In the genomic region with DNA sequence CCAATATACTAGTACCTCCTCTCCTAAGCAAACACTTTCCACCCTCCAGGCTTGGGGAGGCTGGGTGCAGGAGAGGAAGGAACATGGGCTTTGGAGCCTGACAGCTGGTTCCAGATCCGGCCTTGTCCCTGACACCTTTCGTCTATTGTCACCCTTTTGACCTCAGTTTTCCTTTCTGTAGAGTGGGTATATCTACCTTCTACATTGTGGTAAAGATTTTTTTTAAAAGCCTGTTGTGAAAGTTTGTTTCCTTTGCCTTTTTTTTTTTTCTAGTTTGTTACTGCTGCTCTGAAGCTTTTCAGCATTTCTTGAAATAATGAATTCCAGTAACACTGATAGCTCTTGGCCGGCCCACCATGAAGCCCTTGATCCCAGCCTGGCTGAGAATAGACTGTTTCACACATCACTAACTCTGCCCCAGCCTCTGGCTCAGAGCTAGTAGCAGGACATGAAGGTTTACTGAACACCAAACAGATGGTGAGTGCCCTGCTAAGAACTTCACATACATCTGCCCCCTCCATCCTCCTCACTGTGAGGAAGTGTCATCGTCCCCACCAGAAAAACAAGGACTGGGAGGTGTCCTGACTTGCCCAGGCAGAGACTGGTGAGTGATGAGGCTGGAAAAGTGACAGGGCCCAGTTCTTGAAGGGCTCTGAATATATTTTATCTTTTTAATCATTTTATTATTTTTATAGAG, we compare ENCODE assay signal across 8 cellular contexts. TPM values are rescaled to one million over a fixed set of nuclear protein-coding genes. Genes with fewer than 3 reads are reported as not detected.
A peak's percentile ranks its signal among the peaks of the same experiment; 100 is the strongest.
DNase-seq lines count a peak whose midpoint lies in the region; ATAC-seq and TF ChIP-seq lines count a peak whose summit lies in the region.

No MANE protein-coding gene starts in this region.

- BruUV-seq in Calu3 (replicated peaks; lab: Mats Ljungman, UMichigan), result no TSS peak

- H3K4me3 Mint-ChIP-seq in activated T-cell treated with anti-CD3 and anti-CD28 coated beads, Interleukin-2, amount 50 U/mL, for 24 hours, result peak overlapping the region; percentile 2
- no peak overlapping the region for H3K4me3 Mint-ChIP-seq in chondrocyte (ENCODE audit: unreplicated experiment)
- no peak overlapping the region for H3K4me3 Mint-ChIP-seq in Calu3 (ENCODE audit: low read depth, unreplicated experiment)

- intact Hi-C loops in Calu3 (cut with micrococcal nuclease; ENCODE audit: unreplicated experiment), result no loop called here

- no peaks in the 10 kb centered on the region for H3K27me3 Mint-ChIP-seq in activated T-cell treated with anti-CD3 and anti-CD28 coated beads, Interleukin-2, amount 50 U/mL, for 24 hours
- H3K27me3 Mint-ChIP-seq in chondrocyte (ENCODE audit: low read depth), result no peaks in the 10 kb centered on the region
- no peaks in the 10 kb centered on the region for H3K27me3 Mint-ChIP-seq in Calu3 (ENCODE audit: unreplicated experiment)

- peak overlapping the region; percentile 61 for H3K27ac Mint-ChIP-seq in activated T-cell treated with anti-CD3 and anti-CD28 coated beads, Interleukin-2, amount 50 U/mL, for 24 hours
- H3K27ac Mint-ChIP-seq in chondrocyte (ENCODE audit: unreplicated experiment) (peak overlapping the region; percentile 38), Calu3 (ENCODE audit: unreplicated experiment) (no peak overlapping the region)

- H3K27ac ChIP-seq in skin epidermis, result peak overlapping the region in 18 of 21 experiments; percentile 14 to 82 (median 47)

- no peak for ATAC-seq in GM21529 (IDR thresholded peaks at IDR 0.05; ENCODE audit: unreplicated experiment)
- no peak for ATAC-seq in HG03565 (IDR thresholded peaks at IDR 0.05; ENCODE audit: unreplicated experiment)

- no peaks in the 10 kb centered on the region for H3K36me3 Mint-ChIP-seq in activated T-cell treated with anti-CD3 and anti-CD28 coated beads, Interleukin-2, amount 50 U/mL, for 24 hours (ENCODE audit: low read depth)
- H3K36me3 Mint-ChIP-seq in chondrocyte (ENCODE audit: low read depth) (no peaks in the 10 kb centered on the region), Calu3 (ENCODE audit: insufficient read depth, unreplicated experiment) (no peaks in the 10 kb centered on the region)

- DNase-seq in activated T-cell treated with anti-CD3 and anti-CD28 coated beads, Interleukin-2, amount 50 U/mL, for 24 hours, result no peak
- DNase-seq in activated T-cell treated with anti-CD3 and anti-CD28 coated beads, Interleukin-2, amount 50 U/mL, for 48 hours, result no peak
- DNase-seq in NCI-H524 treated with DMSO at 0.1 percent for 48 hours (lab: John Stamatoyannopoulos, UW) (peak; percentile 74), chondrocyte (ENCODE audit: low spot score) (no peak), Calu3 (no peak)

- CTCF ChIA-PET in Calu3 (lab: Charles Lee), result interaction anchor here (0.6 kb wide), 1 partner anchor 45 kb away, joined by 3 read pairs; no protein-coding TSS in a partner anchor

- peaks cover 80% of the 10 kb centered on the region for H3K4me1 Mint-ChIP-seq in activated T-cell treated with anti-CD3 and anti-CD28 coated beads, Interleukin-2, amount 50 U/mL, for 24 hours (ENCODE audit: low read depth)
- H3K4me1 Mint-ChIP-seq in chondrocyte (ENCODE audit: low read depth), result peaks cover 20% of the 10 kb centered on the region
- peaks cover 8% of the 10 kb centered on the region for H3K4me1 Mint-ChIP-seq in Calu3 (ENCODE audit: low read depth, unreplicated experiment)

- no peak for TF ChIP-seq CTCF in chondrocyte (IDR thresholded peaks at IDR 0.05)
- no peak for TF ChIP-seq CTCF in Calu3 (IDR thresholded peaks at IDR 0.05; ENCODE audit: unreplicated experiment)

- no peaks in the 10 kb centered on the region for H3K9me3 Mint-ChIP-seq in activated T-cell treated with anti-CD3 and anti-CD28 coated beads, Interleukin-2, amount 50 U/mL, for 24 hours
- H3K9me3 Mint-ChIP-seq in chondrocyte (ENCODE audit: low read depth), result no peaks in the 10 kb centered on the region
- H3K9me3 Mint-ChIP-seq in Calu3 (ENCODE audit: low read depth, unreplicated experiment), result no peaks in the 10 kb centered on the region

- no peak overlapping the region for H3K4me3 ChIP-seq in skin epidermis

RNA-seq across cellular contexts. Expression of gene ID3, which starts 33.1 kb away (rescaled TPM):
- total RNA-seq in chondrocyte (81.8 to 330 TPM (median 83.5 TPM) in 3 replicates), Calu3 (2022) (25.2 and 30.2 TPM in 2 replicates)
